ENCODE assay signal across 27 cellular contexts in the genomic region with DNA sequence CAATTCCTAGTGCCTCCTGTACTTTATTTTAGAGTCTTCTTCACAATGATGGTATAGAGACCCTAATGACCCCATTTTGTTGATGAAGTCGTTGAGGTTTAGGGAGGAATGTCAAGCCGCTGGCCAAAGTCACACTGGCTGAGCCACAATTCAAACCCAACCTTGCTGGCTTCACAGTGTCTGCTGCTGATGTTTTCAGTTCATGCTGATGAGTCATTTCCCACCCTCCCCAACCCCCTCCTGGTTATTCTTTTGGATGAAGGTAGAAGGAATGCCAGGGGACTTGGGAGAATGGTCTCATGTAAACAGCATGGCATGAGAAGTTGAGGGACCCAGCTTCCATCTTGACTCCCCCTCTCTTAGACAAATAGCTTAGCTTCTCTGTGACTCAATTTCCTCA.
"Had no signal": no experiment of that assay in that cellular context is flagged by ENCODE, and none has a peak within 500 bp of the region (broad histone marks: within the 10 kb centered on the region; RNA-seq: fewer than 3 reads in every experiment).

No MANE protein-coding gene starts in this region.

- ATAC-seq: activated CD8-positive, alpha-beta memory T cell treated with anti-CD3 and anti-CD28 coated beads, Interleukin-2, amount 10 ng/mL, durations not matched to agents 7 days and 5 days; activated naive CD8-positive, alpha-beta T cell treated with anti-CD3 and anti-CD28 coated beads, Interleukin-2, amount 50 U/mL, for 24 hours had no signal

- FAIRE-seq: astrocyte, TTC549 had no signal

- H2AFZ ChIP-seq: PC-9 had no signal

- H3K27ac ChIP-seq: KMS-11, PC-9 had no signal

- H3K9ac ChIP-seq: KMS-11 had no signal

- H3K4me3 ChIP-seq: MG63, PC-9 had no signal

- H3K36me3 ChIP-seq: MG63 had no signal

- DNase-seq: activated B cell treated with CpG ODN at 0.5 μM for 24 hours; activated CD4-positive, alpha-beta T cell treated with anti-CD3 and anti-CD28 coated beads for 1 hour; activated CD4-positive, alpha-beta T cell treated with anti-CD3 and anti-CD28 coated beads, Interleukin-2, amount 10 ng/mL, durations not matched to agents 24 days and 14 days; activated CD4-positive, alpha-beta T cell treated with anti-CD3 and anti-CD28 coated beads, Interleukin-2, amount 50 U/mL, for 48 hours; activated CD8-positive, alpha-beta memory T cell treated with anti-CD3 and anti-CD28 coated beads, Interleukin-2, amount 10 ng/mL, durations not matched to agents 7 days and 5 days; activated effector memory CD4-positive, alpha-beta T cell treated with Interleukin-2 at 50 U/mL for 16 hours; activated naive CD4-positive, alpha-beta T cell; activated naive CD8-positive, alpha-beta T cell treated with anti-CD3 and anti-CD28 coated beads, Interleukin-2, amount 50 U/mL, for 24 hours; activated T-cell treated with anti-CD3 and anti-CD28 coated beads, Interleukin-2, amount 50 U/mL, for 24 hours; amygdala; MG63; MV-4-11; NCI-H1092 treated with DMSO at 0.1 percent for 48 hours; NCI-H1417 treated with DMSO at 0.1 percent for 48 hours; NCI-H1694; NCI-H2029; NCI-H2107; NCI-H2171 treated with DMSO at 0.1 percent for 48 hours; NCI-H226; NCI-H526 treated with DMSO at 0.1 percent for 48 hours; NCI-H82; PC-9; SHP77 treated with DMSO at 0.1 percent for 48 hours; T-helper 9 cell had no signal

- H3K4me2 ChIP-seq: KMS-11, PC-9 had no signal

- H3K9me3 ChIP-seq: MG63 had no signal

- H3K27me3 ChIP-seq: MG63 had no signal
